In the genomic region with DNA sequence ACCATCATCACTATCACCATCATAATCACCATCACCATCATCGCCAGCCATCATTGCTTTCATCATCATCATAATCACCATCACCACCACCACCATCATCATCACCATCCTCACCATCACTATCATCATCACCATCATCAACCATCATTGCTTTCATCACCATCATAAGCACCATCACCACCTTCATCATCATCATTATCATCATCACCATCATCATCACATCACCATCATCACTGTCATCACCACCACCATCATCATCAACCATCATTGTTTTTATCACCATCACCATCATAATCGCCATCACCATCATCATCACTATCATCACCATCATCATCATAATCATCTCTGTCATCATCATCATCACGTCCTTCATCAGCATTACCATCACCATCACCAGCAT, we compare ENCODE assay signal across 38 cellular contexts. TPM values are rescaled to one million over a fixed set of nuclear protein-coding genes. Genes with fewer than 3 reads are reported as not detected.
"Had no signal": no experiment of that assay in that cellular context is flagged by ENCODE, and none has a peak within 500 bp of the region (broad histone marks: within the 10 kb centered on the region; RNA-seq: fewer than 3 reads in every experiment).

No MANE protein-coding gene starts in this region.

- H3K4me3 Mint-ChIP-seq: activated B cell treated with CpG ODN at 0.5 μM for 24 hours; activated CD4-positive, alpha-beta memory T cell treated with anti-CD3 and anti-CD28 coated beads for 36 hours; activated CD4-positive, alpha-beta T cell treated with anti-CD3 and anti-CD28 coated beads, Interleukin-2, amount 10 ng/mL, durations not matched to agents 24 days and 14 days; activated CD8-positive, alpha-beta T cell treated with anti-CD3 and anti-CD28 coated beads for 36 hours; activated naive CD4-positive, alpha-beta T cell treated with anti-CD3 and anti-CD28 coated beads for 36 hours; activated naive CD8-positive, alpha-beta T cell treated with anti-CD3 and anti-CD28 coated beads for 36 hours; activated T-cell treated with anti-CD3 and anti-CD28 coated beads, Interleukin-2, amount 50 U/mL, for 4 hours; activated T-cell treated with anti-CD3 and anti-CD28 coated beads, Interleukin-2, amount 50 U/mL, for 72 hours; activated T-helper 1 cell treated with anti-CD3 and anti-CD28 coated beads, Interleukin-12 subunit alpha, Interleukin-12 subunit beta, Interleukin-2, Interleukin-4 antibody, amounts not matched to agents 30 ng/mL and 10 ng/mL and 1 ng/mL, durations not matched to agents 14 hours and 24 hours and 36 hours; activated T-helper 17 cell treated with anti-CD3 and anti-CD28 coated beads, Interleukin-2, amount 50 U/mL, for 72 hours; T-helper 1 cell treated with Interleukin-12 subunit alpha and Interleukin-12 subunit beta and Interleukin-4 antibody, amounts not matched to agents 30 μg/mL and 1 μg/mL, for 36 hours; T-helper 2 cell treated with Interferon-gamma antibody and Interleukin-4, amounts not matched to agents 5 μg/mL and 100 μg/mL, for 36 hours had no signal

- H3K36me3 ChIP-seq: adrenal gland, brain microvascular endothelial cell, breast epithelium had no signal

- H3K4me1 Mint-ChIP-seq: activated B cell treated with CpG ODN at 0.5 μM for 24 hours had no signal

- DNase-seq: activated B cell treated with CpG ODN at 0.5 μM for 24 hours; activated CD4-positive, alpha-beta memory T cell treated with anti-CD3 and anti-CD28 coated beads for 36 hours; activated CD4-positive, alpha-beta T cell treated with anti-CD3 and anti-CD28 coated beads for 4 hours; activated CD4-positive, alpha-beta T cell treated with anti-CD3 and anti-CD28 coated beads, Interleukin-2, amount 10 ng/mL, durations not matched to agents 24 days and 14 days; activated CD4-positive, alpha-beta T cell treated with anti-CD3 and anti-CD28 coated beads, Interleukin-2, amount 50 U/mL, for 1 hour; activated CD4-positive, alpha-beta T cell treated with anti-CD3 and anti-CD28 coated beads, Interleukin-2, amount 50 U/mL, for 4 hours; activated CD4-positive, CD25-positive, alpha-beta regulatory T cell treated with anti-CD3 and anti-CD28 coated beads, Interleukin-2, amount 50 U/mL, for 72 hours; activated CD8-positive, alpha-beta memory T cell treated with anti-CD3 and anti-CD28 coated beads, Interleukin-2, amount 50 U/mL, for 4 hours; activated CD8-positive, alpha-beta T cell treated with anti-CD3 and anti-CD28 coated beads for 36 hours; activated effector memory CD4-positive, alpha-beta T cell treated with anti-CD3 and anti-CD28 coated beads, Interleukin-2, amount 50 U/mL, for 16 hours; activated gamma-delta T cell treated with Interleukin-2 at 50 U/mL for 16 hours; activated naive CD4-positive, alpha-beta T cell; activated naive CD4-positive, alpha-beta T cell treated with anti-CD3 and anti-CD28 coated beads for 36 hours; activated naive CD8-positive, alpha-beta T cell treated with anti-CD3 and anti-CD28 coated beads for 36 hours; activated T-cell treated with anti-CD3 and anti-CD28 coated beads for 4 hours; activated T-cell treated with anti-CD3 and anti-CD28 coated beads, Interleukin-2, amount 50 U/mL, for 1 hour; activated T-cell treated with anti-CD3 and anti-CD28 coated beads, Interleukin-2, amount 50 U/mL, for 4 hours; activated T-cell treated with anti-CD3 and anti-CD28 coated beads, Interleukin-2, amount 50 U/mL, for 72 hours; amniotic stem cell; aorta; brain microvascular endothelial cell; central memory CD4-positive, alpha-beta T cell; T-helper 2 cell; T-helper 9 cell had no signal

- H3K4me3 ChIP-seq: adrenal gland, body of pancreas, breast epithelium had no signal

- FAIRE-seq: TTC549 had no signal

- H3K27me3 ChIP-seq: adrenal gland, body of pancreas, breast epithelium had no signal

- H3K27ac Mint-ChIP-seq: activated B cell treated with CpG ODN at 0.5 μM for 24 hours; activated CD4-positive, alpha-beta memory T cell treated with anti-CD3 and anti-CD28 coated beads for 36 hours; activated CD4-positive, alpha-beta T cell treated with anti-CD3 and anti-CD28 coated beads, Interleukin-2, amount 10 ng/mL, durations not matched to agents 24 days and 14 days; activated CD8-positive, alpha-beta T cell treated with anti-CD3 and anti-CD28 coated beads for 36 hours; activated naive CD4-positive, alpha-beta T cell treated with anti-CD3 and anti-CD28 coated beads for 36 hours; activated naive CD4-positive, alpha-beta T cell treated with anti-CD3 and anti-CD28 coated beads, Interleukin-2, amount 50 U/mL, for 72 hours; activated naive CD8-positive, alpha-beta T cell treated with anti-CD3 and anti-CD28 coated beads for 36 hours; activated T-cell treated with anti-CD3 and anti-CD28 coated beads, Interleukin-2, amount 50 U/mL, for 72 hours; activated T-helper 1 cell treated with anti-CD3 and anti-CD28 coated beads, Interleukin-12 subunit alpha, Interleukin-12 subunit beta, Interleukin-2, Interleukin-4 antibody, amounts not matched to agents 30 ng/mL and 10 ng/mL and 1 ng/mL, durations not matched to agents 14 hours and 24 hours and 36 hours; activated T-helper 17 cell treated with anti-CD3 and anti-CD28 coated beads, Interleukin-2, amount 50 U/mL, for 72 hours; T-helper 1 cell treated with Interleukin-12 subunit alpha and Interleukin-12 subunit beta and Interleukin-4 antibody, amounts not matched to agents 30 μg/mL and 1 μg/mL, for 36 hours; T-helper 2 cell treated with Interferon-gamma antibody and Interleukin-4, amounts not matched to agents 5 μg/mL and 100 μg/mL, for 36 hours had no signal

- H3K27ac ChIP-seq: adrenal gland, body of pancreas, brain microvascular endothelial cell, breast epithelium, VCaP had no signal

- H3K27me3 Mint-ChIP-seq: activated naive CD8-positive, alpha-beta T cell treated with anti-CD3 and anti-CD28 coated beads for 36 hours had no signal

- ATAC-seq: activated CD8-positive, alpha-beta T cell treated with anti-CD3 and anti-CD28 coated beads for 36 hours; activated naive CD4-positive, alpha-beta T cell treated with anti-CD3 and anti-CD28 coated beads, Interleukin-2, amount 50 U/mL, for 72 hours; activated T-cell treated with anti-CD3 and anti-CD28 coated beads, Interleukin-2, amount 50 U/mL, for 4 hours; activated T-cell treated with anti-CD3 and anti-CD28 coated beads, Interleukin-2, amount 50 U/mL, for 72 hours; activated T-helper 17 cell treated with anti-CD3 and anti-CD28 coated beads, Interleukin-2, amount 50 U/mL, for 72 hours; body of pancreas had no signal

- H3K9me3 ChIP-seq: adrenal gland, body of pancreas had no signal

RNA-seq across cellular contexts. Expression of a gene that starts 9.3 kb away (rescaled TPM):
- total RNA-seq: activated B cell treated with CpG ODN at 0.5 μM for 24 hours had no signal

RNA-seq across cellular contexts. Expression of a gene that starts 44.2 kb away (rescaled TPM):
- total RNA-seq: activated B cell treated with CpG ODN at 0.5 μM for 24 hours; activated CD4-positive, alpha-beta memory T cell treated with anti-CD3 and anti-CD28 coated beads for 36 hours; activated CD4-positive, alpha-beta T cell treated with anti-CD3 and anti-CD28 coated beads, Interleukin-2, amount 10 ng/mL, durations not matched to agents 24 days and 14 days; activated CD8-positive, alpha-beta memory T cell treated with anti-CD3 and anti-CD28 coated beads for 36 hours; activated CD8-positive, alpha-beta T cell treated with anti-CD3 and anti-CD28 coated beads for 36 hours; activated naive CD4-positive, alpha-beta T cell treated with anti-CD3 and anti-CD28 coated beads for 36 hours; activated naive CD4-positive, alpha-beta T cell treated with anti-CD3 and anti-CD28 coated beads, Interleukin-2, amount 50 U/mL, for 72 hours; activated naive CD8-positive, alpha-beta T cell treated with anti-CD3 and anti-CD28 coated beads for 36 hours; activated T-cell treated with anti-CD3 and anti-CD28 coated beads, Interleukin-2, amount 50 U/mL, for 4 hours; activated T-cell treated with anti-CD3 and anti-CD28 coated beads, Interleukin-2, amount 50 U/mL, for 72 hours; activated T-helper 1 cell treated with anti-CD3 and anti-CD28 coated beads, Interleukin-12 subunit alpha, Interleukin-12 subunit beta, Interleukin-2, Interleukin-4 antibody, amounts not matched to agents 30 ng/mL and 10 ng/mL and 1 ng/mL, durations not matched to agents 14 hours and 24 hours and 36 hours; activated T-helper 17 cell treated with anti-CD3 and anti-CD28 coated beads, Interleukin-2, amount 50 U/mL, for 72 hours; adrenal gland; aorta; astrocyte; body of pancreas; breast epithelium; cardiac septum; cerebellum had no signal
- polyA plus RNA-seq: adrenal gland, aorta had no signal

RNA-seq across cellular contexts. Expression of a gene that starts 57.8 kb away (rescaled TPM):
- total RNA-seq: activated B cell treated with CpG ODN at 0.5 μM for 24 hours; activated CD4-positive, alpha-beta memory T cell treated with anti-CD3 and anti-CD28 coated beads for 36 hours; activated CD4-positive, alpha-beta T cell treated with anti-CD3 and anti-CD28 coated beads, Interleukin-2, amount 10 ng/mL, durations not matched to agents 24 days and 14 days; activated CD8-positive, alpha-beta memory T cell treated with anti-CD3 and anti-CD28 coated beads for 36 hours; activated CD8-positive, alpha-beta T cell treated with anti-CD3 and anti-CD28 coated beads for 36 hours; activated naive CD4-positive, alpha-beta T cell treated with anti-CD3 and anti-CD28 coated beads for 36 hours; activated naive CD4-positive, alpha-beta T cell treated with anti-CD3 and anti-CD28 coated beads, Interleukin-2, amount 50 U/mL, for 72 hours; activated naive CD8-positive, alpha-beta T cell treated with anti-CD3 and anti-CD28 coated beads for 36 hours; activated T-cell treated with anti-CD3 and anti-CD28 coated beads, Interleukin-2, amount 50 U/mL, for 4 hours; activated T-cell treated with anti-CD3 and anti-CD28 coated beads, Interleukin-2, amount 50 U/mL, for 72 hours; activated T-helper 1 cell treated with anti-CD3 and anti-CD28 coated beads, Interleukin-12 subunit alpha, Interleukin-12 subunit beta, Interleukin-2, Interleukin-4 antibody, amounts not matched to agents 30 ng/mL and 10 ng/mL and 1 ng/mL, durations not matched to agents 14 hours and 24 hours and 36 hours; activated T-helper 17 cell treated with anti-CD3 and anti-CD28 coated beads, Interleukin-2, amount 50 U/mL, for 72 hours; adrenal gland; aorta; astrocyte; body of pancreas; breast epithelium had no signal
- polyA plus RNA-seq: adrenal gland, aorta had no signal
